Comparison of ENCODE assay signal across 8 cellular contexts in the genomic region with DNA sequence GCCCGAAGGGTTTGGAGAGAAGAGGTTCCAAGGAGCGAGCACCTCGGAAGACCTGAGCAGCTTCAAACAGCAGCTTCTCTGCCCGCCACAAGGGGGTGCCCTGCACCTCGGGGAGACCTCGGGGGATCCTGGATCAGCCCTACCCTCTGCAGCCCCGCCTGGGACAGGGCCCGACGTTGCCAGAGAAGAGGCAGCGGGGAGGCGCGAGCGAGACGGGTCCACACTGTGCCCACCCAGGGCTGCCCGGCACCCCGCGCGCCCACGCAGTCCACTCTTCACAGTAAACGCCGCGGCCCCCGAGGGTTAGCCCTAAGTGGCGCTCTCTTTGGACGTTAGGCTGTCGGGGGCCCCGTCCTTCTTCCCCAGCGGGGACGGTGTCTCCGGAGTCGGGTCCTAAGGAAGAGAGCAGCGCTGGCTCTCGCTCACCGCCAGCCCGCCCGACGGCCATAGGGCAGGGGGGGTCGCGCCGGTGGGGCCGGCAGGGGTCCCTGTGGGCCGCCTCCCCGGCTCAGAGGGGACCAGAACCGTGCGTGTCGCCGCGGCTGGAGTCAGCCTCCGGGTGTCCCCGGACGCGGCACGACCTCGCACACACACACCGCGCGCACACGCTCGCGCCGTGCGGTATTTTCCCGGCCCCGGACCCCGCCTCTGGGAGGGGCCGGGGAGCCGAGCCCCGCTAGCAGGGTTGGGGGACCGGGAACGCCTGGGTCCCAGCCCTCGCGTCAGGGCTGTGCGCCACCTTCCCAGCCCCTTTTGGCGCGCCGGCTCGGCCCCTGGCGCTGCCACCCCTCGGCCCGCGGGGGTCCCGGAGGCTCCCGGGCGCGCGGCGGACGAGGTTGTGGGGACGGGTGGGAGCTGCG. TPM values are rescaled to one million over a fixed set of nuclear protein-coding genes. Genes with fewer than 3 reads are reported as not detected.
DNase-seq lines count a peak whose midpoint lies in the region; ATAC-seq and TF ChIP-seq lines count a peak whose summit lies in the region.

No MANE protein-coding gene starts in this region.

- no peak overlapping the region for H3K27ac Mint-ChIP-seq in T-cell

- intact Hi-C loops in sciatic nerve (cut with DNase I) = no loop called here

- CTCF ChIA-PET in T-cell (lab: Charles Lee) = interaction anchor here (0.6 to 1.2 kb wide), 8 partner anchors 18 to 178 kb away, joined by 3 to 10 read pairs (median 4); a partner anchor contains a TSS

- POLR2A ChIA-PET in T-cell (lab: Charles Lee) = no interaction called here

- TF ChIP-seq CTCF in right atrium auricular region (IDR thresholded peaks at IDR 0.05) = peak; percentile 41 to 80

- no peaks in the 10 kb centered on the region for H3K9me3 ChIP-seq in right atrium auricular region

- peak overlapping the region; percentile 42 to 73 (median 49) for H3K4me3 Mint-ChIP-seq in T-cell

- no peaks in the 10 kb centered on the region for H3K36me3 Mint-ChIP-seq in T-cell

- peaks cover 8 to 25% (median 19%) of the 10 kb centered on the region in 3 donors for H3K4me1 Mint-ChIP-seq in T-cell

- H3K4me3 ChIP-seq in right atrium auricular region = peak overlapping the region; percentile 32 to 52

- DNase-seq in SKM-1 treated with dmso at 0.1 percent for 144 hours (lab: John Stamatoyannopoulos, UW; ENCODE audit: unreplicated experiment) = peak; percentile 61
- no peak for DNase-seq in SKM-1 (lab: John Stamatoyannopoulos, UW; ENCODE audit: unreplicated experiment)
- DNase-seq in LHCN-M2 (ENCODE audit: low read depth) = peak; percentile 29
- DNase-seq in T-cell = peak; percentile 46 to 79 (median 68)
- DNase-seq in activated naive CD8-positive, alpha-beta T cell treated with anti-CD3 and anti-CD28 coated beads, Interleukin-2, amount 50 U/mL, for 16 hours (ENCODE audit: low read depth, low spot score) = peak; percentile 66
- DNase-seq in right atrium auricular region (ENCODE audit: low spot score) = no peak
- DNase-seq in sciatic nerve (ENCODE audit: low spot score) = peak; percentile 76
- DNase-seq in cortex of kidney (lab: John Stamatoyannopoulos, UW) = no peak

- peaks cover 0 to 29% of the 10 kb centered on the region in 2 donors for H3K4me1 ChIP-seq in right atrium auricular region

- H3K36me3 ChIP-seq in right atrium auricular region = no peaks in the 10 kb centered on the region

- H3K27me3 ChIP-seq in right atrium auricular region = peaks cover 0 to 19% of the 10 kb centered on the region in 2 donors

- ATAC-seq in T-cell (replicated peaks in 1 of 4) = peak; percentile 79 to 88 (median 84)
- ATAC-seq in sciatic nerve = peak; percentile 74

- no peak overlapping the region for H3K27ac ChIP-seq in right atrium auricular region

- no peaks in the 10 kb centered on the region for H3K9me3 Mint-ChIP-seq in T-cell

- H3K27me3 Mint-ChIP-seq in T-cell = peaks cover 67 to 80% of the 10 kb centered on the region in 2 donors

RNA-seq across cellular contexts. Expression of a gene that starts 0.9 kb away (rescaled TPM):
- total RNA-seq in LHCN-M2 (2014; rRNA removed) (0.11 TPM in 1 of 2 replicates, not detected in the other), T-cell (not detected), right atrium auricular region (1 to 10 TPM in 1 of 2 donors, under 1 TPM in 1; 0.67 to 4.4 TPM), sciatic nerve (0.40 TPM)
- not detected for polyA plus RNA-seq in LHCN-M2 (2012)

Comparison
In these comparisons a context has a peak if more than half of its experiments do, and no peak if none do; other contexts are left out.
1. DNase-seq: peak in SKM-1 treated with dmso at 0.1 percent for 144 hours (single experiment), LHCN-M2 (single experiment), T-cell (34 of 34), activated naive CD8-positive, alpha-beta T cell treated with anti-CD3 and anti-CD28 coated beads, Interleukin-2, amount 50 U/mL, for 16 hours (single experiment) and sciatic nerve (single experiment); none in SKM-1 (single experiment), right atrium auricular region (single experiment) and cortex of kidney (single experiment).